Comparison of ENCODE assay signal across 29 cellular contexts in genomic region chr2:219471476-219472371, GRCh38. TPM values are rescaled to one million over a fixed set of nuclear protein-coding genes. Genes with fewer than 3 reads are reported as not detected.
DNase-seq lines count a peak whose midpoint lies in the region; ATAC-seq and TF ChIP-seq lines count a peak whose summit lies in the region.
"Had no signal": no experiment of that assay in that cellular context is flagged by ENCODE, and none has a peak within 500 bp of the region (broad histone marks: within the 10 kb centered on the region; RNA-seq: fewer than 3 reads in every experiment).

No MANE protein-coding gene starts in this region.

- H3K9me3 ChIP-seq in ascending aorta (no peaks in the 10 kb centered on the region), muscle layer of colon (ENCODE audit: low read length) (no peaks in the 10 kb centered on the region), tibial artery (no peaks in the 10 kb centered on the region)
- H3K9me3 ChIP-seq: SJSA1 had no signal

- ATAC-seq in GM18505 (IDR thresholded peaks at IDR 0.05; ENCODE audit: unreplicated experiment) (no peak), HG02763 (IDR thresholded peaks at IDR 0.05; ENCODE audit: unreplicated experiment) (no peak)
- ATAC-seq: CD8-positive, alpha-beta T cell; GM12878; HCT116 had no signal

- intact Hi-C loops in ascending aorta (cut with DNase I), result no loop called here
- intact Hi-C loops in tibial artery (cut with DNase I; ENCODE audit: low total_unique reads), result no loop called here

- TF ChIP-seq CTCF in HFFc6 (IDR thresholded peaks at IDR 0.05) (no peak), ascending aorta (IDR thresholded peaks at IDR 0.05) (no peak), tibial artery (IDR thresholded peaks at IDR 0.05) (no peak)

- H3K27me3 ChIP-seq in ascending aorta (no peaks in the 10 kb centered on the region), muscle layer of colon (ENCODE audit: control insufficient read depth in 1 of 2, insufficient read depth in 2 of 2, low read length in 2 of 2) (no peaks in the 10 kb centered on the region), tibial artery (no peaks in the 10 kb centered on the region)
- H3K27me3 ChIP-seq: SJSA1 had no signal

- H3K9me3 Mint-ChIP-seq in HFFc6, result no peaks in the 10 kb centered on the region
- no peaks in the 10 kb centered on the region for H3K9me3 Mint-ChIP-seq in activated naive CD8-positive, alpha-beta T cell treated with anti-CD3 and anti-CD28 coated beads for 36 hours
- H3K9me3 Mint-ChIP-seq: CD8-positive, alpha-beta T cell had no signal

- H3K4me1 Mint-ChIP-seq in HFFc6 (ENCODE audit: low read depth), result peaks cover 29% of the 10 kb centered on the region
- peaks cover 4% of the 10 kb centered on the region for H3K4me1 Mint-ChIP-seq in activated naive CD8-positive, alpha-beta T cell treated with anti-CD3 and anti-CD28 coated beads for 36 hours

- H3K36me3 Mint-ChIP-seq in HFFc6 (ENCODE audit: low read depth), result peaks cover 16% of the 10 kb centered on the region; the same call in 1 of the 2 replicates
- no peaks in the 10 kb centered on the region for H3K36me3 Mint-ChIP-seq in activated naive CD8-positive, alpha-beta T cell treated with anti-CD3 and anti-CD28 coated beads for 36 hours

- H3K27ac Mint-ChIP-seq in HFFc6, result 0 out of 2 replicates have a peak overlapping the region, but pooled peaks have one; percentile 25
- no peak overlapping the region for H3K27ac Mint-ChIP-seq in activated naive CD8-positive, alpha-beta T cell treated with anti-CD3 and anti-CD28 coated beads for 36 hours
- H3K27ac Mint-ChIP-seq: CD8-positive, alpha-beta T cell had no signal

- H3K4me3 ChIP-seq in ascending aorta (no peak overlapping the region), muscle layer of colon (ENCODE audit: low read depth in 1 of 2, low read length in 2 of 2) (no peak overlapping the region), tibial artery (no peak overlapping the region)
- H3K4me3 ChIP-seq: GM12878, PC-9, SJSA1 had no signal

- DNase-seq in HFFc6 (no peak), ascending aorta (ENCODE audit: low spot score in 2 of 2) (no peak), tibial artery (no peak)
- no peak for DNase-seq in activated naive CD8-positive, alpha-beta T cell treated with anti-CD3 and anti-CD28 coated beads for 36 hours
- DNase-seq: CD8-positive, alpha-beta T cell; DMS 273 treated with DMSO at 0.1 percent for 48 hours; DMS79; EL; GDM1; GOT3; KG1; MM.1S; NCI-H1417; NCI-H1694; NCI-H2029 treated with DMSO at 0.1 percent for 48 hours; NCI-H446 treated with DMSO at 0.1 percent for 48 hours; NCI-H526; NCI-H82; PC-9; Right ventricle myocardium superior had no signal

- no peak for TF ChIP-seq POLR2A in GM18505 (IDR thresholded peaks at IDR 0.05; ENCODE audit: borderline replicate concordance, extremely low read depth, insufficient read depth, insufficient read length)

- peaks cover 70 to 89% of the 10 kb centered on the region in 2 donors for H3K36me3 ChIP-seq in ascending aorta
- peaks cover 52% of the 10 kb centered on the region for H3K36me3 ChIP-seq in muscle layer of colon (ENCODE audit: insufficient read depth, low read length)
- peaks cover 82 to 90% (median 83%) of the 10 kb centered on the region in 3 donors for H3K36me3 ChIP-seq in tibial artery
- H3K36me3 ChIP-seq: SJSA1 had no signal

- H3K4me1 ChIP-seq in ascending aorta (peaks cover 0 to 5% of the 10 kb centered on the region in 2 donors), muscle layer of colon (ENCODE audit: insufficient read depth, low read length) (peaks cover 35% of the 10 kb centered on the region), tibial artery (peaks cover 0 to 62% (median 26%) of the 10 kb centered on the region in 4 donors)

- H3K27me3 Mint-ChIP-seq in HFFc6 (ENCODE audit: insufficient read depth), result no peaks in the 10 kb centered on the region; the same call in none of the 2 replicates
- H3K27me3 Mint-ChIP-seq in activated naive CD8-positive, alpha-beta T cell treated with anti-CD3 and anti-CD28 coated beads for 36 hours, result no peaks in the 10 kb centered on the region

- no peak overlapping the region for H3K9ac ChIP-seq in muscle layer of colon (ENCODE audit: low read length)

- H3K4me3 Mint-ChIP-seq in HFFc6, result no peak overlapping the region
- no peak overlapping the region for H3K4me3 Mint-ChIP-seq in activated naive CD8-positive, alpha-beta T cell treated with anti-CD3 and anti-CD28 coated beads for 36 hours
- H3K4me3 Mint-ChIP-seq: CD8-positive, alpha-beta T cell had no signal

- H3K27ac ChIP-seq in ascending aorta (peak overlapping the region; percentile 43 to 73), muscle layer of colon (ENCODE audit: low read depth, low read length) (peak overlapping the region; percentile 32), tibial artery (peak overlapping the region; percentile 96 to 97)
- H3K27ac ChIP-seq: C4-2B, PC-9, SJSA1 had no signal

RNA-seq across cellular contexts. Expression of gene GMPPA, which starts 27.0 kb away (rescaled TPM):
- 10 to 100 TPM; 68.9 to 85.3 (median 74.1) TPM for total RNA-seq in HFFc6 (2021; fragmentation: NEBNext Ultra II Directional; extraction: Animal tissue kit (Norgen Biotek cat#: 25700))
- 11.4 TPM for total RNA-seq in ascending aorta
- total RNA-seq in activated naive CD8-positive, alpha-beta T cell treated with anti-CD3 and anti-CD28 coated beads for 36 hours, result 10 to 100 TPM; 29.1 to 31.5 TPM

RNA-seq across cellular contexts. Expression of gene SPEG, which starts 37.1 kb away (rescaled TPM):
- total RNA-seq in HFFc6 (2021; fragmentation: NEBNext Ultra II Directional; extraction: Animal tissue kit (Norgen Biotek cat#: 25700)), result 10 to 100 TPM; 80.9 to 89.5 (median 84.7) TPM
- total RNA-seq in ascending aorta, result 390 TPM
- total RNA-seq in activated naive CD8-positive, alpha-beta T cell treated with anti-CD3 and anti-CD28 coated beads for 36 hours, result 1 to 10 TPM; 1.5 to 1.6 TPM

RNA-seq across cellular contexts. Expression of gene ASIC4, which starts 42.6 kb away (rescaled TPM):
- total RNA-seq in HFFc6 (2021; fragmentation: NEBNext Ultra II Directional; extraction: Animal tissue kit (Norgen Biotek cat#: 25700)), result under 1 TPM in 3 of 6 experiments, not detected in 3; 0.05 to 0.19 (median 0.07) TPM
- not detected for total RNA-seq in ascending aorta
- not detected for total RNA-seq in activated naive CD8-positive, alpha-beta T cell treated with anti-CD3 and anti-CD28 coated beads for 36 hours
- total RNA-seq: GM12878, Right ventricle myocardium superior, RPMI7951, SJSA1 had no signal

RNA-seq across cellular contexts. Expression of gene DES, which starts 53.5 kb away (rescaled TPM):
- total RNA-seq in HFFc6 (2021; fragmentation: NEBNext Ultra II Directional; extraction: Animal tissue kit (Norgen Biotek cat#: 25700)), result under 1 TPM in 5 of 6 experiments, not detected in 1; 0.12 to 0.37 (median 0.19) TPM
- 182 TPM for total RNA-seq in ascending aorta
- total RNA-seq in activated naive CD8-positive, alpha-beta T cell treated with anti-CD3 and anti-CD28 coated beads for 36 hours, result under 1 TPM; 0.26 to 0.39 TPM
- total RNA-seq: A673; CD8-positive, alpha-beta T cell; PC-9 had no signal

Comparison
In these comparisons a context has a peak if more than half of its experiments do, and no peak if none do; other contexts are left out.
1. H3K27ac ChIP-seq: peak in every context shown above with its lines; median percentile 96 in tibial artery; 58 in ascending aorta; 32 in muscle layer of colon.
2. RNA of gene SPEG, which starts 37.1 kb away (total RNA-seq): 390 TPM in ascending aorta (single experiment) and 80.9 to 89.5 TPM in HFFc6; 1.5 to 1.6 TPM in activated naive CD8-positive, alpha-beta T cell treated with anti-CD3 and anti-CD28 coated beads for 36 hours; every median in the first group is over 10 times any median in the second.